25 cellular contexts compared by ENCODE assay signal in genomic region chr2:189338119-189338518, GRCh38.
A peak's percentile ranks its signal among the peaks of the same experiment; 100 is the strongest.
DNase-seq lines count a peak whose midpoint lies in the region; ATAC-seq and TF ChIP-seq lines count a peak whose summit lies in the region.
"Had no signal": no experiment of that assay in that cellular context is flagged by ENCODE, and none has a peak within 500 bp of the region (broad histone marks: within the 10 kb centered on the region; RNA-seq: fewer than 3 reads in every experiment).

No MANE protein-coding gene starts in this region.

- 0 out of 2 replicates have a peak, but pooled peaks cover 4% of the 10 kb centered on the region for H3K9me1 ChIP-seq in IMR-90 (ENCODE audit: insufficient read depth, low read length)

- TF ChIP-seq RAD21 in IMR-90 (IDR thresholded peaks at IDR 0.05; ENCODE audit: low read length) = no peak

- peak overlapping the region; percentile 98 for H3K18ac ChIP-seq in IMR-90 (ENCODE audit: low read depth, low read length)

- H3K56ac ChIP-seq in IMR-90 (ENCODE audit: extremely low read depth, insufficient read depth, low read length) = peak overlapping the region; percentile 12; the same call in 1 of the 2 replicates

- peak overlapping the region; percentile 75 for H3K14ac ChIP-seq in IMR-90 (replicated peaks; ENCODE audit: low read depth, low read length)

- peak overlapping the region; percentile 14 to 73; a peak in 3 of 4 replicates for H4K8ac ChIP-seq in IMR-90 (ENCODE audit: low read depth in 2 of 2, low read length in 2 of 2)

- H2BK20ac ChIP-seq in IMR-90 (ENCODE audit: low read depth, low read length) = peak overlapping the region; percentile 90

- DNase-seq in IMR-90 (no peak), fibroblast of the aortic adventitia (ENCODE audit: low read depth) (peak; percentile 55), suprapubic skin (ENCODE audit: low spot score in 2 of 2) (no peak)
- no peak for DNase-seq in natural killer cell treated with Interleukin-12 subunit alpha and Interleukin-12 subunit beta and Interleukin-15 and Interleukin-18, amount 100 ng/mL, for 72 hours (ENCODE audit: low spot score)
- no peak for DNase-seq in activated CD4-positive, CD25-positive, alpha-beta regulatory T cell treated with anti-CD3 and anti-CD28 coated beads, Interleukin-2, amount 50 U/mL, for 72 hours
- no peak for DNase-seq in effector CD8-positive, alpha-beta T cell (lab: John Stamatoyannopoulos, UW)
- DNase-seq: activated B cell treated with CpG ODN at 0.5 μM for 24 hours; activated CD4-positive, alpha-beta memory T cell treated with anti-CD3 and anti-CD28 coated beads, Interleukin-2, amount 10 ng/mL, durations not matched to agents 7 days and 5 days; activated gamma-delta T cell; activated T-cell treated with anti-CD3 and anti-CD28 coated beads for 4 hours; effector memory CD4-positive, alpha-beta T cell; left lung; naive thymus-derived CD4-positive, alpha-beta T cell; NCI-H1048; NCI-H1930; NCI-H345; SK-N-SH; stimulated activated CD4-positive, alpha-beta T cell treated with anti-CD3 and anti-CD28 coated beads, Interleukin-2, amount 100 ng/mL, for 24 hours; T-helper 9 cell had no signal

- no peaks in the 10 kb centered on the region for H3K79me1 ChIP-seq in IMR-90 (ENCODE audit: low read depth in 1 of 2, low read length in 2 of 2)

- 0% methylated on average over 1 of the region's 3 CpGs; no CpG with 5 or more reads in 1 of the 2 experiments for WGBS in IMR-90 (ENCODE audit: extremely low coverage in 2 of 2, insufficient read length in 1 of 2), 2 experiments
- WGBS in suprapubic skin = 47% methylated on average over 3 of the region's 3 CpGs

- H3K27me3 ChIP-seq in IMR-90 (ENCODE audit: control insufficient read depth, insufficient read depth, low read length) (no peaks in the 10 kb centered on the region), muscle layer of duodenum (ENCODE audit: low read depth, low read length) (no peaks in the 10 kb centered on the region), suprapubic skin (no peaks in the 10 kb centered on the region)
- H3K27me3 ChIP-seq: left lung had no signal

- peak overlapping the region; percentile 75; the same call in 2 of the 3 replicates for H2BK15ac ChIP-seq in IMR-90 (ENCODE audit: low read depth, low read length)

- H4K5ac ChIP-seq in IMR-90 (ENCODE audit: low read depth, low read length) = peak overlapping the region; percentile 96

- H3K27me3 Mint-ChIP-seq in natural killer cell treated with Interleukin-12 subunit alpha and Interleukin-12 subunit beta and Interleukin-15 and Interleukin-18, amount 100 ng/mL, for 72 hours = no peaks in the 10 kb centered on the region
- H3K27me3 Mint-ChIP-seq: activated B cell treated with CpG ODN at 0.5 μM for 24 hours; activated CD4-positive, alpha-beta memory T cell treated with anti-CD3 and anti-CD28 coated beads, Interleukin-2, amount 10 ng/mL, durations not matched to agents 7 days and 5 days; central memory CD8-positive, alpha-beta T cell; naive thymus-derived CD4-positive, alpha-beta T cell; stimulated activated naive CD8-positive, alpha-beta T cell treated with anti-CD3 and anti-CD28 coated beads, Interleukin-15, Interleukin-2, amounts not matched to agents 100 ng/mL and 50 ng/mL, for 24 hours had no signal

- peak overlapping the region; percentile 92 for H3K4ac ChIP-seq in IMR-90 (ENCODE audit: low read depth, low read length)

- no peak overlapping the region for H2AK9ac ChIP-seq in IMR-90 (replicated peaks; ENCODE audit: low read depth, low read length, poor library complexity)

- H2BK120ac ChIP-seq in IMR-90 (ENCODE audit: low read depth, low read length) = peak overlapping the region; percentile 87

- TF ChIP-seq CTCF in IMR-90 (conservative IDR thresholded peaks at IDR 0.05; ENCODE audit: low read depth, low read length) (no peak), fibroblast of the aortic adventitia (IDR thresholded peaks at IDR 0.05; ENCODE audit: insufficient read depth, low read length) (peak; percentile 6), suprapubic skin (IDR thresholded peaks at IDR 0.05) (no peak)

- BruUV-seq in IMR-90 (replicated peaks; lab: Mats Ljungman, UMichigan) = no TSS peak

- H3K4me1 ChIP-seq in IMR-90 (ENCODE audit: control insufficient read depth, insufficient read depth, low read length) (peaks cover 7% of the 10 kb centered on the region), muscle layer of duodenum (ENCODE audit: control insufficient read depth in 1 of 2, insufficient read depth in 2 of 2, low read length in 2 of 2) (no peaks in the 10 kb centered on the region), suprapubic skin (no peaks in the 10 kb centered on the region)
- H3K4me1 ChIP-seq: left lung had no signal

- H3K4me3 ChIP-seq in IMR-90 (ENCODE audit: insufficient read depth, low read depth, low read length) (no peak overlapping the region), fibroblast of the aortic adventitia (ENCODE audit: low read depth, low read length) (no peak overlapping the region), muscle layer of duodenum (ENCODE audit: low read depth in 1 of 2, low read length in 2 of 2) (no peak overlapping the region), suprapubic skin (no peak overlapping the region)
- H3K4me3 ChIP-seq: left lung, skin epidermis had no signal

- peak overlapping the region; percentile 64; the same call in 1 of the 2 replicates for H3K23ac ChIP-seq in IMR-90 (ENCODE audit: low read depth, low read length)

- H2BK5ac ChIP-seq in IMR-90 (ENCODE audit: low read depth, low read length, poor library complexity, severe bottlenecking) = peak overlapping the region; percentile 91

- H2AFZ ChIP-seq in IMR-90 (replicated peaks; ENCODE audit: low read length, poor library complexity) = no peak overlapping the region

- peak; percentile 19 for ATAC-seq in IMR-90 (ENCODE audit: low read depth)
- no peak for ATAC-seq in GM18498 (IDR thresholded peaks at IDR 0.05; ENCODE audit: unreplicated experiment)
- ATAC-seq in natural killer cell treated with Interleukin-12 subunit alpha and Interleukin-12 subunit beta and Interleukin-15 and Interleukin-18, amount 100 ng/mL, for 72 hours = no peak
- ATAC-seq: naive thymus-derived CD4-positive, alpha-beta T cell had no signal

- H3K4me3 Mint-ChIP-seq in natural killer cell treated with Interleukin-12 subunit alpha and Interleukin-12 subunit beta and Interleukin-15 and Interleukin-18, amount 100 ng/mL, for 72 hours = no peak overlapping the region
- H3K4me3 Mint-ChIP-seq: activated B cell treated with CpG ODN at 0.5 μM for 24 hours; activated CD4-positive, alpha-beta memory T cell treated with anti-CD3 and anti-CD28 coated beads, Interleukin-2, amount 10 ng/mL, durations not matched to agents 7 days and 5 days; central memory CD8-positive, alpha-beta T cell; stimulated activated naive CD8-positive, alpha-beta T cell treated with anti-CD3 and anti-CD28 coated beads, Interleukin-15, Interleukin-2, amounts not matched to agents 100 ng/mL and 50 ng/mL, for 24 hours had no signal

- no peak for TF ChIP-seq EP300 in suprapubic skin (IDR thresholded peaks at IDR 0.05)

- intact Hi-C loops in IMR-90 (cut with micrococcal nuclease) = no loop called here

- no peaks in the 10 kb centered on the region for H4K20me1 ChIP-seq in IMR-90 (ENCODE audit: insufficient read depth, low read length)

- H3K9me3 Mint-ChIP-seq in natural killer cell treated with Interleukin-12 subunit alpha and Interleukin-12 subunit beta and Interleukin-15 and Interleukin-18, amount 100 ng/mL, for 72 hours = peaks cover 6% of the 10 kb centered on the region
- H3K9me3 Mint-ChIP-seq: central memory CD8-positive, alpha-beta T cell had no signal

- H3K27ac ChIP-seq in IMR-90 (ENCODE audit: insufficient read depth, low read length) (peak overlapping the region; percentile 97), muscle layer of duodenum (ENCODE audit: low read length) (peak overlapping the region; percentile 32), suprapubic skin (peak overlapping the region; percentile 69)
- H3K27ac ChIP-seq: C4-2B had no signal

- no peaks in the 10 kb centered on the region for H3K36me3 Mint-ChIP-seq in natural killer cell treated with Interleukin-12 subunit alpha and Interleukin-12 subunit beta and Interleukin-15 and Interleukin-18, amount 100 ng/mL, for 72 hours

- TF ChIP-seq POLR2A in IMR-90 (IDR thresholded peaks at IDR 0.05; ENCODE audit: low read depth, low read length) (no peak), suprapubic skin (IDR thresholded peaks at IDR 0.05) (no peak)

- H3K36me3 ChIP-seq in IMR-90 (ENCODE audit: control insufficient read depth, insufficient read depth, low read length) (no peaks in the 10 kb centered on the region), muscle layer of duodenum (ENCODE audit: control insufficient read depth in 1 of 2, insufficient read depth in 2 of 2, low read length in 2 of 2) (no peaks in the 10 kb centered on the region), suprapubic skin (no peaks in the 10 kb centered on the region)
- H3K36me3 ChIP-seq: left lung had no signal

- peak overlapping the region; percentile 57 for H3K4me2 ChIP-seq in IMR-90 (ENCODE audit: low read depth, low read length)
- H3K4me2 ChIP-seq: SK-N-SH had no signal

- peak overlapping the region; percentile 81 for H2AK5ac ChIP-seq in IMR-90 (ENCODE audit: low read depth, low read length)

- dilution Hi-C loops in IMR-90 (cut with HindIII; ENCODE audit: low sequenced_read_pairs, unreplicated experiment) = no loop called here

- in situ Hi-C loops in IMR-90 (cut with MboI; ENCODE audit: low sequenced_read_pairs) = no loop called here

- no peak overlapping the region for H3K9ac ChIP-seq in IMR-90 (ENCODE audit: low read depth, low read length)
- H3K9ac ChIP-seq: SK-N-SH had no signal

- peak overlapping the region; percentile 82 for H4K91ac ChIP-seq in IMR-90 (ENCODE audit: insufficient read depth, low read depth, low read length)

- no peaks in the 10 kb centered on the region for H3K4me1 Mint-ChIP-seq in natural killer cell treated with Interleukin-12 subunit alpha and Interleukin-12 subunit beta and Interleukin-15 and Interleukin-18, amount 100 ng/mL, for 72 hours (ENCODE audit: low read depth in 2 of 2)
- H3K4me1 Mint-ChIP-seq: activated B cell treated with CpG ODN at 0.5 μM for 24 hours; activated CD4-positive, alpha-beta memory T cell treated with anti-CD3 and anti-CD28 coated beads, Interleukin-2, amount 10 ng/mL, durations not matched to agents 7 days and 5 days; central memory CD8-positive, alpha-beta T cell had no signal

- H3K9me3 ChIP-seq in IMR-90 (ENCODE audit: control insufficient read depth, insufficient read depth, low read length) = peaks cover 16% of the 10 kb centered on the region
- H3K9me3 ChIP-seq in muscle layer of duodenum (ENCODE audit: control insufficient read depth in 1 of 2, low read length in 2 of 2) = peaks cover 3 to 4% of the 10 kb centered on the region in 2 donors
- no peaks in the 10 kb centered on the region for H3K9me3 ChIP-seq in suprapubic skin

- CTCF ChIA-PET in IMR-90 (lab: Yijun Ruan, JAX) = interaction anchor here (0.8 kb wide), 2 partner anchors 196 to 814 kb away, joined by 3 to 7 read pairs; no protein-coding TSS in a partner anchor

- no peak overlapping the region for H3K27ac Mint-ChIP-seq in natural killer cell treated with Interleukin-12 subunit alpha and Interleukin-12 subunit beta and Interleukin-15 and Interleukin-18, amount 100 ng/mL, for 72 hours
- H3K27ac Mint-ChIP-seq: activated B cell treated with CpG ODN at 0.5 μM for 24 hours; activated CD4-positive, alpha-beta memory T cell treated with anti-CD3 and anti-CD28 coated beads, Interleukin-2, amount 10 ng/mL, durations not matched to agents 7 days and 5 days; naive thymus-derived CD4-positive, alpha-beta T cell; stimulated activated naive CD8-positive, alpha-beta T cell treated with anti-CD3 and anti-CD28 coated beads, Interleukin-15, Interleukin-2, amounts not matched to agents 100 ng/mL and 50 ng/mL, for 24 hours had no signal

- POLR2A ChIA-PET in IMR-90 (lab: Charles Lee; ENCODE audit: unreplicated experiment) = no interaction called here

Comparison
In these comparisons a context has a peak if more than half of its experiments do, and no peak if none do; other contexts are left out.
1. H3K27ac ChIP-seq: peak in every context shown above with its lines; median percentile 97 in IMR-90; 69 in suprapubic skin; 32 in muscle layer of duodenum.